Comparison of ENCODE assay signal across 30 cellular contexts in the genomic region with DNA sequence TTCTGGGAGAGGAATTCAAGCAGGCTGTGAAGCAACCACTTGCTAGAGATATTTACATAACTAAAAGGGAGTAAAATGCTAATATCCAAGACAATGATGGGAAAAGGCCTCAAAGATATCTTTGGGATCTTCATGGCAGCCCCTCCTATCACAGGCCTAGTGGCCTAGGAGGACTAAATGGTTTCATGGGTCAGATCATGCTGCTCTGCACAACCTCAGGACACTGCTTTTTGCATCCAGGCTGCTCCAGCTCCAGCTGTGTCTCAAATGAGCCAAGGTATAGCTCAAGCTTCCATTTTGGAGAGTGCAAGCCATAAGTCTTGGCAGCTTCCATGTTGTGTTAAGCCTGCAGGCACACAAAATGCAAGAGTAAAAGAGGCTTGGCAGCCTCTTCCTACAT.
"Had no signal": no experiment of that assay in that cellular context is flagged by ENCODE, and none has a peak within 500 bp of the region (broad histone marks: within the 10 kb centered on the region; RNA-seq: fewer than 3 reads in every experiment).

No MANE protein-coding gene starts in this region.

- DNase-seq: dermis blood vessel endothelial cell; effector memory CD4-positive, alpha-beta T cell; erythroblast; esophagus squamous epithelium; foreskin melanocyte; glutamatergic neuron; heart right ventricle; hippocampal formation; immature natural killer cell; islet precursor cell; kidney glomerular epithelial cell; left ventricle myocardium superior; lower lobe of right lung; natural killer cell; occipital lobe; ovary; posterior cingulate gyrus; psoas muscle; right cardiac atrium; spleen; stimulated activated CD4-positive, alpha-beta T cell treated with anti-CD3 and anti-CD28 coated beads, Interleukin-4, amount 100 ng/mL, for 4 hours; upper lobe of left lung had no signal

- H3K36me3 Mint-ChIP-seq: stimulated activated memory B cell treated with anti-CD40 and anti-IgM and Interleukin-4, amounts not matched to agents 10 μg/mL and 1 μg/mL and 100 μg/mL, for 72 hours had no signal

- FAIRE-seq: endometrium, urothelium cell line had no signal

- H3K27me3 Mint-ChIP-seq: stimulated activated memory B cell treated with anti-CD40 and anti-IgM and Interleukin-4, amounts not matched to agents 10 μg/mL and 1 μg/mL and 100 μg/mL, for 72 hours; stimulated activated naive CD8-positive, alpha-beta T cell treated with anti-CD3 and anti-CD28 coated beads, Interleukin-15, Interleukin-2, amounts not matched to agents 100 ng/mL and 50 ng/mL, for 24 hours had no signal

- H3K9me3 ChIP-seq: ovary had no signal

- H3K4me3 ChIP-seq: coronary artery, esophagus squamous epithelium, heart right ventricle, lower lobe of right lung, ovary, psoas muscle, skin epidermis, spleen, thoracic aorta, tibial nerve, upper lobe of left lung had no signal

- H3K27ac ChIP-seq: coronary artery, heart right ventricle, lower lobe of right lung, ovary, psoas muscle, skin epidermis, spleen, thoracic aorta, tibial nerve, upper lobe of left lung had no signal

- H3K4me3 Mint-ChIP-seq: immature natural killer cell; natural killer cell; stimulated activated memory B cell treated with anti-CD40 and anti-IgM and Interleukin-4, amounts not matched to agents 10 μg/mL and 1 μg/mL and 100 μg/mL, for 72 hours; stimulated activated naive CD8-positive, alpha-beta T cell treated with anti-CD3 and anti-CD28 coated beads, Interleukin-15, Interleukin-2, amounts not matched to agents 100 ng/mL and 50 ng/mL, for 24 hours had no signal

- ATAC-seq: heart right ventricle; left ventricle myocardium superior; lower lobe of right lung; natural killer cell; psoas muscle; right cardiac atrium; stimulated activated memory B cell treated with anti-CD40 and anti-IgM and Interleukin-4, amounts not matched to agents 10 μg/mL and 1 μg/mL and 100 μg/mL, for 72 hours had no signal

- H3K27me3 ChIP-seq: esophagus squamous epithelium, heart right ventricle, ovary, spleen, tibial nerve, upper lobe of left lung had no signal

- H3K4me1 ChIP-seq: heart right ventricle, lower lobe of right lung, psoas muscle, spleen, tibial nerve, upper lobe of left lung had no signal

- H3K36me3 ChIP-seq: esophagus squamous epithelium, heart right ventricle, lower lobe of right lung, ovary, spleen, thoracic aorta, tibial nerve, upper lobe of left lung had no signal

- H3K4me1 Mint-ChIP-seq: immature natural killer cell; natural killer cell; stimulated activated memory B cell treated with anti-CD40 and anti-IgM and Interleukin-4, amounts not matched to agents 10 μg/mL and 1 μg/mL and 100 μg/mL, for 72 hours had no signal

- H3K27ac Mint-ChIP-seq: immature natural killer cell; natural killer cell; stimulated activated memory B cell treated with anti-CD40 and anti-IgM and Interleukin-4, amounts not matched to agents 10 μg/mL and 1 μg/mL and 100 μg/mL, for 72 hours; stimulated activated naive CD8-positive, alpha-beta T cell treated with anti-CD3 and anti-CD28 coated beads, Interleukin-15, Interleukin-2, amounts not matched to agents 100 ng/mL and 50 ng/mL, for 24 hours had no signal
